In genomic region chr1:59698386-59698785, GRCh38 we compare ENCODE assay signal across 17 cellular contexts.
DNase-seq lines count a peak whose midpoint lies in the region; ATAC-seq and TF ChIP-seq lines count a peak whose summit lies in the region.
"Had no signal": no experiment of that assay in that cellular context is flagged by ENCODE, and none has a peak within 500 bp of the region (broad histone marks: within the 10 kb centered on the region; RNA-seq: fewer than 3 reads in every experiment).

No MANE protein-coding gene starts in this region.

- H3K27ac Mint-ChIP-seq in activated naive CD8-positive, alpha-beta T cell treated with anti-CD3 and anti-CD28 coated beads, Interleukin-2, amount 10 ng/mL, durations not matched to agents 7 days and 5 days = peak overlapping the region; percentile 95
- no peak overlapping the region for H3K27ac Mint-ChIP-seq in activated naive CD8-positive, alpha-beta T cell treated with anti-CD3 and anti-CD28 coated beads, Interleukin-2, amount 50 U/mL, for 24 hours
- H3K27ac Mint-ChIP-seq in naive B cell = peak overlapping the region in 4 of 6 donors; percentile 28 to 82 (median 48)
- H3K27ac Mint-ChIP-seq in type B pancreatic cell = no peak overlapping the region
- no peak overlapping the region for H3K27ac Mint-ChIP-seq in activated CD4-positive, alpha-beta T cell treated with anti-CD3 and anti-CD28 coated beads, Interleukin-2, amount 10 ng/mL, durations not matched to agents 7 days and 5 days
- H3K27ac Mint-ChIP-seq: activated CD4-positive, alpha-beta T cell treated with anti-CD3 and anti-CD28 coated beads for 36 hours had no signal

- peak overlapping the region; percentile 80 for H3K4me3 Mint-ChIP-seq in activated naive CD8-positive, alpha-beta T cell treated with anti-CD3 and anti-CD28 coated beads, Interleukin-2, amount 10 ng/mL, durations not matched to agents 7 days and 5 days
- no peak overlapping the region for H3K4me3 Mint-ChIP-seq in activated naive CD8-positive, alpha-beta T cell treated with anti-CD3 and anti-CD28 coated beads, Interleukin-2, amount 50 U/mL, for 24 hours
- H3K4me3 Mint-ChIP-seq in naive B cell = peak overlapping the region in 2 of 8 donors; percentile 25 to 57
- H3K4me3 Mint-ChIP-seq in type B pancreatic cell = peak overlapping the region; percentile 53
- H3K4me3 Mint-ChIP-seq in activated CD4-positive, alpha-beta T cell treated with anti-CD3 and anti-CD28 coated beads, Interleukin-2, amount 10 ng/mL, durations not matched to agents 7 days and 5 days = no peak overlapping the region
- H3K4me3 Mint-ChIP-seq: activated CD4-positive, alpha-beta T cell treated with anti-CD3 and anti-CD28 coated beads for 36 hours had no signal

- no peak for DNase-seq in activated naive CD8-positive, alpha-beta T cell treated with anti-CD3 and anti-CD28 coated beads, Interleukin-2, amount 10 ng/mL, durations not matched to agents 7 days and 5 days
- no peak for DNase-seq in activated naive CD8-positive, alpha-beta T cell treated with anti-CD3 and anti-CD28 coated beads, Interleukin-2, amount 50 U/mL, for 24 hours
- no peak for DNase-seq in naive B cell
- DNase-seq in type B pancreatic cell (ENCODE audit: extremely low spot score, unreplicated experiment) = no peak
- DNase-seq in activated CD4-positive, alpha-beta T cell treated with anti-CD3 and anti-CD28 coated beads, Interleukin-2, amount 10 ng/mL, durations not matched to agents 7 days and 5 days = no peak
- DNase-seq in COLO668 (lab: John Stamatoyannopoulos, UW; ENCODE audit: unreplicated experiment) = no peak
- DNase-seq in mesenteric fat pad (ENCODE audit: low spot score) = no peak
- DNase-seq: ACHN; activated CD4-positive, alpha-beta T cell treated with anti-CD3 and anti-CD28 coated beads for 36 hours; activated T-cell treated with anti-CD3 and anti-CD28 coated beads, Interleukin-2, amount 50 U/mL, for 1 hour; KBM-7; NCI-H1417 treated with DMSO at 0.1 percent for 48 hours; Peyer's patch; right cardiac atrium; stimulated activated CD4-positive, alpha-beta T cell treated with anti-CD3 and anti-CD28 coated beads, Interleukin-4, amount 100 ng/mL, for 24 hours had no signal

- ATAC-seq in activated naive CD8-positive, alpha-beta T cell treated with anti-CD3 and anti-CD28 coated beads, Interleukin-2, amount 10 ng/mL, durations not matched to agents 7 days and 5 days (ENCODE audit: low read depth) = no peak
- ATAC-seq in activated naive CD8-positive, alpha-beta T cell treated with anti-CD3 and anti-CD28 coated beads, Interleukin-2, amount 50 U/mL, for 24 hours = no peak
- no peak for ATAC-seq in naive B cell (ENCODE audit: low read depth in 2 of 2)
- ATAC-seq: activated CD4-positive, alpha-beta T cell treated with anti-CD3 and anti-CD28 coated beads for 36 hours; HCT116; right cardiac atrium had no signal

- peak overlapping the region; percentile 59 for H3K27ac ChIP-seq in VCaP

- POLR2A ChIA-PET in activated naive CD8-positive, alpha-beta T cell treated with anti-CD3 and anti-CD28 coated beads, Interleukin-2, amount 10 ng/mL, durations not matched to agents 7 days and 5 days (lab: Charles Lee) = interaction anchor here (4.1 kb wide), 1 partner anchor 915 kb away, joined by 45 read pairs; the partner anchor contains the start of gene JUN
- POLR2A ChIA-PET in activated CD4-positive, alpha-beta T cell treated with anti-CD3 and anti-CD28 coated beads, Interleukin-2, amount 10 ng/mL, durations not matched to agents 7 days and 5 days (lab: Charles Lee) = no interaction called here

- H3K36me3 Mint-ChIP-seq in activated naive CD8-positive, alpha-beta T cell treated with anti-CD3 and anti-CD28 coated beads, Interleukin-2, amount 10 ng/mL, durations not matched to agents 7 days and 5 days = peaks cover 4% of the 10 kb centered on the region
- H3K36me3 Mint-ChIP-seq in activated naive CD8-positive, alpha-beta T cell treated with anti-CD3 and anti-CD28 coated beads, Interleukin-2, amount 50 U/mL, for 24 hours (ENCODE audit: low read depth) = no peaks in the 10 kb centered on the region
- H3K36me3 Mint-ChIP-seq in naive B cell (peaks cover 4 to 6% of the 10 kb centered on the region in 2 donors), type B pancreatic cell (no peaks in the 10 kb centered on the region)
- no peaks in the 10 kb centered on the region for H3K36me3 Mint-ChIP-seq in activated CD4-positive, alpha-beta T cell treated with anti-CD3 and anti-CD28 coated beads, Interleukin-2, amount 10 ng/mL, durations not matched to agents 7 days and 5 days (ENCODE audit: low read depth)

- peaks cover 26% of the 10 kb centered on the region for H3K4me1 Mint-ChIP-seq in activated naive CD8-positive, alpha-beta T cell treated with anti-CD3 and anti-CD28 coated beads, Interleukin-2, amount 10 ng/mL, durations not matched to agents 7 days and 5 days
- H3K4me1 Mint-ChIP-seq in activated naive CD8-positive, alpha-beta T cell treated with anti-CD3 and anti-CD28 coated beads, Interleukin-2, amount 50 U/mL, for 24 hours = peaks cover 28% of the 10 kb centered on the region
- peaks cover 26 to 33% (median 32%) of the 10 kb centered on the region in 3 donors for H3K4me1 Mint-ChIP-seq in naive B cell
- peaks cover 26% of the 10 kb centered on the region for H3K4me1 Mint-ChIP-seq in type B pancreatic cell (ENCODE audit: unreplicated experiment)
- peaks cover 28% of the 10 kb centered on the region for H3K4me1 Mint-ChIP-seq in activated CD4-positive, alpha-beta T cell treated with anti-CD3 and anti-CD28 coated beads, Interleukin-2, amount 10 ng/mL, durations not matched to agents 7 days and 5 days

- TF ChIP-seq CTCF in VCaP (conservative IDR thresholded peaks at IDR 0.05) (no peak), type B pancreatic cell (conservative IDR thresholded peaks at IDR 0.05) (no peak)

- no peaks in the 10 kb centered on the region for H3K27me3 Mint-ChIP-seq in activated naive CD8-positive, alpha-beta T cell treated with anti-CD3 and anti-CD28 coated beads, Interleukin-2, amount 10 ng/mL, durations not matched to agents 7 days and 5 days
- no peaks in the 10 kb centered on the region for H3K27me3 Mint-ChIP-seq in activated naive CD8-positive, alpha-beta T cell treated with anti-CD3 and anti-CD28 coated beads, Interleukin-2, amount 50 U/mL, for 24 hours
- H3K27me3 Mint-ChIP-seq in naive B cell (no peaks in the 10 kb centered on the region), type B pancreatic cell (no peaks in the 10 kb centered on the region)
- no peaks in the 10 kb centered on the region for H3K27me3 Mint-ChIP-seq in activated CD4-positive, alpha-beta T cell treated with anti-CD3 and anti-CD28 coated beads, Interleukin-2, amount 10 ng/mL, durations not matched to agents 7 days and 5 days
- H3K27me3 Mint-ChIP-seq: activated CD4-positive, alpha-beta T cell treated with anti-CD3 and anti-CD28 coated beads for 36 hours had no signal

- peaks cover 1% of the 10 kb centered on the region for H3K9me3 Mint-ChIP-seq in activated naive CD8-positive, alpha-beta T cell treated with anti-CD3 and anti-CD28 coated beads, Interleukin-2, amount 10 ng/mL, durations not matched to agents 7 days and 5 days
- peaks cover 2% of the 10 kb centered on the region for H3K9me3 Mint-ChIP-seq in activated naive CD8-positive, alpha-beta T cell treated with anti-CD3 and anti-CD28 coated beads, Interleukin-2, amount 50 U/mL, for 24 hours
- H3K9me3 Mint-ChIP-seq in naive B cell (peaks cover 0 to 3% (median under 1%) of the 10 kb centered on the region in 7 donors), type B pancreatic cell (no peaks in the 10 kb centered on the region)
- H3K9me3 Mint-ChIP-seq in activated CD4-positive, alpha-beta T cell treated with anti-CD3 and anti-CD28 coated beads, Interleukin-2, amount 10 ng/mL, durations not matched to agents 7 days and 5 days = no peaks in the 10 kb centered on the region

- CTCF ChIA-PET in activated CD4-positive, alpha-beta T cell treated with anti-CD3 and anti-CD28 coated beads, Interleukin-2, amount 10 ng/mL, durations not matched to agents 7 days and 5 days (lab: Charles Lee) = interaction anchor here (0.8 to 2.0 kb wide), 4 partner anchors 13 to 957 kb away, joined by 3 to 9 read pairs (median 4); no protein-coding TSS in a partner anchor

Comparison
In these comparisons a context has a peak if more than half of its experiments do, and no peak if none do; other contexts are left out.
1. H3K27ac Mint-ChIP-seq: peak in activated naive CD8-positive, alpha-beta T cell treated with anti-CD3 and anti-CD28 coated beads, Interleukin-2, amount 10 ng/mL, durations not matched to agents 7 days and 5 days (single experiment) and naive B cell (4 of 6); none in activated naive CD8-positive, alpha-beta T cell treated with anti-CD3 and anti-CD28 coated beads, Interleukin-2, amount 50 U/mL, for 24 hours (single experiment), type B pancreatic cell (single experiment) and activated CD4-positive, alpha-beta T cell treated with anti-CD3 and anti-CD28 coated beads, Interleukin-2, amount 10 ng/mL, durations not matched to agents 7 days and 5 days (single experiment).
2. H3K4me3 Mint-ChIP-seq: peak in activated naive CD8-positive, alpha-beta T cell treated with anti-CD3 and anti-CD28 coated beads, Interleukin-2, amount 10 ng/mL, durations not matched to agents 7 days and 5 days (single experiment) and type B pancreatic cell (single experiment); none in activated naive CD8-positive, alpha-beta T cell treated with anti-CD3 and anti-CD28 coated beads, Interleukin-2, amount 50 U/mL, for 24 hours (single experiment) and activated CD4-positive, alpha-beta T cell treated with anti-CD3 and anti-CD28 coated beads, Interleukin-2, amount 10 ng/mL, durations not matched to agents 7 days and 5 days (single experiment).